ENCODE assay signal across 1 cellular context in genomic region chr1:209456878-209457277, GRCh38.
TF ChIP-seq lines count a peak whose summit lies in the region.

No MANE protein-coding gene starts in this region.

TF ChIP-seq in SK-N-SH, 30 proteins besides CTCF, POLR2A, EP300 and RAD21 (continued from another document):
- TF ChIP-seq, protein P1, sequence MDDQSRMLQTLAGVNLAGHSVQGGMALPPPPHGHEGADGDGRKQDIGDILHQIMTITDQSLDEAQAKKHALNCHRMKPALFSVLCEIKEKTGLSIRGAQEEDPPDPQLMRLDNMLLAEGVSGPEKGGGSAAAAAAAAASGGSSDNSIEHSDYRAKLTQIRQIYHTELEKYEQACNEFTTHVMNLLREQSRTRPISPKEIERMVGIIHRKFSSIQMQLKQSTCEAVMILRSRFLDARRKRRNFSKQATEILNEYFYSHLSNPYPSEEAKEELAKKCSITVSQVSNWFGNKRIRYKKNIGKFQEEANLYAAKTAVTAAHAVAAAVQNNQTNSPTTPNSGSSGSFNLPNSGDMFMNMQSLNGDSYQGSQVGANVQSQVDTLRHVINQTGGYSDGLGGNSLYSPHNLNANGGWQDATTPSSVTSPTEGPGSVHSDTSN (IDR thresholded peaks at IDR 0.05), result no peak
- TF ChIP-seq TCF12 (IDR thresholded peaks at IDR 0.05), result peak; percentile 29; the same call in 1 of the 2 replicates
- TF ChIP-seq NRF1 (IDR thresholded peaks at IDR 0.05; ENCODE audit: low read depth, low read length), result no peak
- no peak for TF ChIP-seq GATA2 (CRISPR knock-in tag; IDR thresholded peaks at IDR 0.05)
- no peak for TF ChIP-seq MAX (IDR thresholded peaks at IDR 0.05; ENCODE audit: low read depth)
- TF ChIP-seq USF2 (IDR thresholded peaks at IDR 0.05; ENCODE audit: borderline replicate concordance, low read depth, low read length), result no peak
- peak; percentile 38 for TF ChIP-seq JUND (IDR thresholded peaks at IDR 0.05)
- no peak for TF ChIP-seq FOXM1 (IDR thresholded peaks at IDR 0.05; ENCODE audit: low read depth)
- TF ChIP-seq USF1 (IDR thresholded peaks at IDR 0.05; ENCODE audit: borderline replicate concordance, low read depth), result no peak; the same call in 1 of the 2 replicates
- 0 out of 2 replicates have a peak, but pooled peaks have one; percentile 27 for TF ChIP-seq FOSL2 (IDR thresholded peaks at IDR 0.05; ENCODE audit: borderline replicate concordance, low read depth)
- TF ChIP-seq, protein P2, sequence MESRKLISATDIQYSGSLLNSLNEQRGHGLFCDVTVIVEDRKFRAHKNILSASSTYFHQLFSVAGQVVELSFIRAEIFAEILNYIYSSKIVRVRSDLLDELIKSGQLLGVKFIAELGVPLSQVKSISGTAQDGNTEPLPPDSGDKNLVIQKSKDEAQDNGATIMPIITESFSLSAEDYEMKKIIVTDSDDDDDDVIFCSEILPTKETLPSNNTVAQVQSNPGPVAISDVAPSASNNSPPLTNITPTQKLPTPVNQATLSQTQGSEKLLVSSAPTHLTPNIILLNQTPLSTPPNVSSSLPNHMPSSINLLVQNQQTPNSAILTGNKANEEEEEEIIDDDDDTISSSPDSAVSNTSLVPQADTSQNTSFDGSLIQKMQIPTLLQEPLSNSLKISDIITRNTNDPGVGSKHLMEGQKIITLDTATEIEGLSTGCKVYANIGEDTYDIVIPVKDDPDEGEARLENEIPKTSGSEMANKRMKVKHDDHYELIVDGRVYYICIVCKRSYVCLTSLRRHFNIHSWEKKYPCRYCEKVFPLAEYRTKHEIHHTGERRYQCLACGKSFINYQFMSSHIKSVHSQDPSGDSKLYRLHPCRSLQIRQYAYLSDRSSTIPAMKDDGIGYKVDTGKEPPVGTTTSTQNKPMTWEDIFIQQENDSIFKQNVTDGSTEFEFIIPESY (IDR thresholded peaks at IDR 0.05; ENCODE audit: borderline replicate concordance, low read depth), result no peak
